In the genomic region with DNA sequence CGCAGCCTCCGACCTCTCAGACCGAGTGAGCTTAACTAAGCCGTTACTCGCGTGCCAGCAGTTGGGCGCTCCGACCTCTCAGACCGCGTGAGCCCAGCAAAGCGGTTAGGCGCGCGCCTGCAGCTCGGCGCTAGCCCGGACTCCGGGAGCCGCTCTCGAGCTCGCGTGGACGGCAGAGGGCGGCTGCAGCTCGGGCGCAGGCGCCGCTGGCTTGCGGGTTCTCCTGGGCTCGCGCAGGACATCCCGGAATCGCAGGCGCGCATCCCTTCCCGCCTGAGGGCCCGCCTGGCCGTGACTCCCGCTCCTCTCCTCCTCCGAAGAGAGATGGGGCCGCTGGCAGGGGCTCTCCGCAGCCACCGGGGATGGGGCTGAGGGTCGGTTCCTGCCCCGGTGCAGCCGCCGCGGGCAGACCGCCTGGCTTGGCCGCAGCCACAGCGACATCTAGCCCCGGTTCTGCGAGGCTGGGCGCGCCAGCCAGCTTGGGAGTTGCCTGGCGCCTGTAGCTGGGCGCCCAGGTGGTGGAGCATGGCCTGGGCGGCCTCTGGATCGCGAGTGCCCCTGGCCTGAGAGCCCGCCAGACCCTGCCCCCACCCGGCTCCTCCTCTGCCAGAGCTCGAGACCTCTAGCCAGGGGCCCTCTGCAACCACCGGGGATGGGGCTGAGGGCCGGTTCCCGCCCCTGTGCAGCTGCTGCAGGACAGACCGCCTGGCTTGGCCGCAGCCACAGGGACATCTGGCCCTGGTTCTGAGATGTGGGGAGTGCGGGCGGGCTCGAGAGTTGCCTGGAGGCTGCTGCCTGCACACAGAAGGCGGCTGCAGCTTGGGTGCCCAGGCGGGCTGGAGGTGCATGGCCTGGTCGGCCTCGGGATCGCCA, we compare ENCODE assay signal across 8 cellular contexts.
DNase-seq lines count a peak whose midpoint lies in the region; ATAC-seq and TF ChIP-seq lines count a peak whose summit lies in the region.
"Not testable (repeated sequence)": the region's sequence is repeated elsewhere in the genome, so short reads cannot be mapped to it uniquely, and the experiment has no call there.

No MANE protein-coding gene starts in this region.

- TF ChIP-seq CTCF in choroid plexus epithelial cell (conservative IDR thresholded peaks at IDR 0.05; ENCODE audit: low read depth, low read length), result not testable (repeated sequence)
- TF ChIP-seq CTCF in hepatocyte (IDR thresholded peaks at IDR 0.05; ENCODE audit: poor library complexity), result peak; percentile 30

- H3K36me3 Mint-ChIP-seq in CD4-positive, CD25-positive, alpha-beta regulatory T cell, result not testable (repeated sequence)

- peak overlapping the region; percentile 31 for H3K23ac ChIP-seq in neuronal stem cell (ENCODE audit: low read depth, low read length, poor library complexity)

- not testable (repeated sequence) for H3K36me3 ChIP-seq in CD4-positive, CD25-positive, alpha-beta regulatory T cell (ENCODE audit: control insufficient read depth, insufficient read depth, low read length); hepatocyte (replicated peaks; ENCODE audit: insufficient read depth, low read depth); neuronal stem cell (replicated peaks in 1 of 2; ENCODE audit: control insufficient read depth in 2 of 2, insufficient read depth in 2 of 2, low read length in 2 of 2)

- H3K9ac ChIP-seq in neuronal stem cell (ENCODE audit: low read depth, low read length, poor library complexity), result peak overlapping the region; percentile 70

- not testable (repeated sequence) for H4K91ac ChIP-seq in neuronal stem cell (ENCODE audit: low read depth, low read length, poor library complexity)

- not testable (repeated sequence) for H2BK15ac ChIP-seq in neuronal stem cell (ENCODE audit: low read length)

- H2BK120ac ChIP-seq in neuronal stem cell (ENCODE audit: low read depth, low read length), result not testable (repeated sequence)

- not testable (repeated sequence) for H3K27ac ChIP-seq in CD4-positive, CD25-positive, alpha-beta regulatory T cell (ENCODE audit: insufficient read depth, low read length, poor library complexity, severe bottlenecking); hepatocyte; neuronal stem cell (replicated peaks; ENCODE audit: low read length)

- peak; percentile 25 to 78 (median 61) for DNase-seq in CD4-positive, CD25-positive, alpha-beta regulatory T cell
- DNase-seq in KG1 (lab: John Stamatoyannopoulos, UW), result peak; percentile 47
- DNase-seq in RPMI7951 (ENCODE audit: low read depth), result peak; percentile 70
- DNase-seq in activated T-cell treated with anti-CD3 and anti-CD28 coated beads for 4 hours, result peak; percentile 36
- DNase-seq in choroid plexus epithelial cell (ENCODE audit: low read depth), result peak; percentile 69
- peak; percentile 91 for DNase-seq in hepatocyte (ENCODE audit: low spot score)
- DNase-seq in neuronal stem cell (ENCODE audit: low spot score), result peak; percentile 64
- DNase-seq in stimulated activated CD8-positive, alpha-beta memory T cell treated with anti-CD3 and anti-CD28 coated beads, Interleukin-4, amount 100 ng/mL, for 4 hours (ENCODE audit: low read depth in 2 of 2, low spot score in 1 of 2), result peak; percentile 5 to 27

- peaks cover 20% of the 10 kb centered on the region for H3K27me3 ChIP-seq in CD4-positive, CD25-positive, alpha-beta regulatory T cell (ENCODE audit: control insufficient read depth, insufficient read depth, low read length)
- peaks cover 34% of the 10 kb centered on the region for H3K27me3 ChIP-seq in hepatocyte
- peaks cover 0 to 36% (median 11%) of the 10 kb centered on the region in 3 experiments for H3K27me3 ChIP-seq in neuronal stem cell (ENCODE audit: control insufficient read depth in 3 of 3, insufficient read depth in 3 of 3, low read depth in 1 of 3, low read length in 3 of 3)

- H3K4me3 ChIP-seq in CD4-positive, CD25-positive, alpha-beta regulatory T cell (ENCODE audit: low read depth, low read length), result not testable (repeated sequence)
- peak overlapping the region; percentile 20 for H3K4me3 ChIP-seq in choroid plexus epithelial cell (ENCODE audit: low read depth, low read length)
- peak overlapping the region; percentile 55 for H3K4me3 ChIP-seq in hepatocyte
- H3K4me3 ChIP-seq in neuronal stem cell (ENCODE audit: low read length in 2 of 2), result peak overlapping the region; percentile 34 to 76

- H3K18ac ChIP-seq in neuronal stem cell (ENCODE audit: low read length), result peak overlapping the region; percentile 71

- 3% methylated on average over 57 of the region's 76 CpGs for WGBS in hepatocyte (ENCODE audit: low lambda C conversion rate, missing lambda C conversion rate)
- WGBS in neuronal stem cell (ENCODE audit: extremely low coverage in 2 of 2, insufficient read length in 2 of 2, insufficient replicate concordance in 1 of 2), 2 donors, result no CpG with 5 or more reads among the region's 76 CpGs

- peak overlapping the region; percentile 96 for H3K4me2 ChIP-seq in hepatocyte
- peak overlapping the region; percentile 81 for H3K4me2 ChIP-seq in neuronal stem cell (ENCODE audit: insufficient read depth, low read length, poor library complexity, severe bottlenecking)

- H3K4me1 ChIP-seq in CD4-positive, CD25-positive, alpha-beta regulatory T cell (ENCODE audit: control insufficient read depth, insufficient read depth, low read length, poor library complexity, severe bottlenecking); hepatocyte (ENCODE audit: insufficient read depth); neuronal stem cell (ENCODE audit: control insufficient read depth in 2 of 2, insufficient read depth in 1 of 2, low read depth in 1 of 2, low read length in 2 of 2): not testable (repeated sequence)

- H3K9me2 ChIP-seq in hepatocyte (replicated peaks; ENCODE audit: insufficient read depth), result not testable (repeated sequence)

- peaks cover 49% of the 10 kb centered on the region for H3K27me3 Mint-ChIP-seq in CD4-positive, CD25-positive, alpha-beta regulatory T cell

- not testable (repeated sequence) for H4K20me1 ChIP-seq in hepatocyte (ENCODE audit: insufficient read depth, poor library complexity, severe bottlenecking)

- H2BK5ac ChIP-seq in neuronal stem cell (ENCODE audit: low read length), result not testable (repeated sequence)

- H3K79me1 ChIP-seq in neuronal stem cell (ENCODE audit: low read depth, low read length), result not testable (repeated sequence)

- H3K9me3 ChIP-seq in CD4-positive, CD25-positive, alpha-beta regulatory T cell (ENCODE audit: control insufficient read depth in 2 of 2, low read length in 2 of 2); hepatocyte (ENCODE audit: low read depth); neuronal stem cell (replicated peaks in 1 of 2; ENCODE audit: control insufficient read depth in 2 of 2, insufficient read depth in 1 of 2, low read depth in 1 of 2, low read length in 2 of 2): not testable (repeated sequence)

- ATAC-seq in CD4-positive, CD25-positive, alpha-beta regulatory T cell (ENCODE audit: low read depth in 2 of 2), result peak; percentile 72 to 82

- H3K4me1 Mint-ChIP-seq in CD4-positive, CD25-positive, alpha-beta regulatory T cell, result not testable (repeated sequence)

- peak overlapping the region; percentile 60 for H2AFZ ChIP-seq in hepatocyte
- peak overlapping the region; percentile 92 for H2AFZ ChIP-seq in neuronal stem cell (ENCODE audit: low read length)

- not testable (repeated sequence) for H3K9me3 Mint-ChIP-seq in CD4-positive, CD25-positive, alpha-beta regulatory T cell

- peak overlapping the region in 3 of 4 donors; percentile 72 to 83 (median 80) for H3K4me3 Mint-ChIP-seq in CD4-positive, CD25-positive, alpha-beta regulatory T cell

- not testable (repeated sequence) for H4K8ac ChIP-seq in neuronal stem cell (ENCODE audit: low read depth, low read length)

- H3K14ac ChIP-seq in neuronal stem cell (ENCODE audit: low read length), result not testable (repeated sequence)

- not testable (repeated sequence) for H3K4ac ChIP-seq in neuronal stem cell (ENCODE audit: low read length)

- not testable (repeated sequence) for H3K27ac Mint-ChIP-seq in CD4-positive, CD25-positive, alpha-beta regulatory T cell

- not testable (repeated sequence) for H3K79me2 ChIP-seq in hepatocyte

- H2AK5ac ChIP-seq in neuronal stem cell (ENCODE audit: low read depth, low read length), result not testable (repeated sequence)

- H2BK12ac ChIP-seq in neuronal stem cell (ENCODE audit: low read length), result not testable (repeated sequence)

Comparison
In these comparisons a context has a peak if more than half of its experiments do, and no peak if none do; other contexts are left out.
1. DNase-seq: peak in every context shown above with its lines; median percentile 91 in hepatocyte; 70 in RPMI7951; 69 in choroid plexus epithelial cell; 64 in neuronal stem cell; 61 in CD4-positive, CD25-positive, alpha-beta regulatory T cell; 47 in KG1; 36 in activated T-cell treated with anti-CD3 and anti-CD28 coated beads for 4 hours; 16 in stimulated activated CD8-positive, alpha-beta memory T cell treated with anti-CD3 and anti-CD28 coated beads, Interleukin-4, amount 100 ng/mL, for 4 hours.